Comparison of ENCODE assay signal across 28 cellular contexts in the genomic region with DNA sequence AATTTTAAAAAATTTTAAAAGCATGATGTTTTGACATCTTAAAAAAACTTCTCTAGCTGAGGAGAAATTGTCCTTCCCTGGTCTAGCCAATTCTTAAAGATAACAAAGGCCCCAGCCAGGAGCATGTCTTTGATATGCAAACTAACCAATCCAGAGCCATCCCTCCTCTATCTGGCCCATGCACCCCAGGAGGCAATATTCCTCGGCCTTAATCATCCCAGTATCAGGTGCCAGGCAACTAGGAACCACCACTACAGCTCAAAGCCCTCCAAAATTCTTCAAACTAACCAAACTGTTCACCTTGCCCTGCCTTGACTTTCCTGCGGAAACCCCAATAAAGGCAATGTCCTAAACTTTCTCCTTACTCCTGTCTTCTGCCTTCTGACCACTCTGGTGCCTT.
"Had no signal": no experiment of that assay in that cellular context is flagged by ENCODE, and none has a peak within 500 bp of the region (broad histone marks: within the 10 kb centered on the region; RNA-seq: fewer than 3 reads in every experiment).

No MANE protein-coding gene starts in this region.

- H3K9me3 ChIP-seq: MG63, SJSA1 had no signal

- DNase-seq: activated B cell treated with CpG ODN at 0.5 μM for 24 hours; activated CD4-positive, alpha-beta T cell treated with anti-CD3 and anti-CD28 coated beads for 1 hour; activated CD4-positive, alpha-beta T cell treated with anti-CD3 and anti-CD28 coated beads, Interleukin-2, amount 10 ng/mL, durations not matched to agents 24 days and 14 days; activated CD4-positive, alpha-beta T cell treated with anti-CD3 and anti-CD28 coated beads, Interleukin-2, amount 50 U/mL, for 48 hours; activated CD8-positive, alpha-beta memory T cell treated with anti-CD3 and anti-CD28 coated beads, Interleukin-2, amount 10 ng/mL, durations not matched to agents 7 days and 5 days; activated effector memory CD4-positive, alpha-beta T cell treated with Interleukin-2 at 50 U/mL for 16 hours; activated naive CD4-positive, alpha-beta T cell treated with Interleukin-2 at 50 U/mL for 16 hours; activated T-cell treated with anti-CD3 and anti-CD28 coated beads, Interleukin-2, amount 50 U/mL, for 24 hours; amygdala; brain microvascular endothelial cell; cerebellar nuclear complex; MG63; MV-4-11; NCI-H1105; NCI-H1436; NCI-H187; NCI-H2081 treated with DMSO at 0.1 percent for 48 hours; NCI-H446; NCI-H524; PC-3; SHP77 had no signal

- H3K27me3 ChIP-seq: brain microvascular endothelial cell, cardiac muscle cell, MG63, SJSA1 had no signal

- H3K36me3 ChIP-seq: brain microvascular endothelial cell, cardiac muscle cell, MG63, SJSA1 had no signal

- ATAC-seq: activated CD8-positive, alpha-beta memory T cell treated with anti-CD3 and anti-CD28 coated beads, Interleukin-2, amount 10 ng/mL, durations not matched to agents 7 days and 5 days; PC-3; SK-N-SH treated with all-trans-retinoic acid at 6 μM for 48 hours had no signal

- H3K27ac ChIP-seq: brain microvascular endothelial cell, cardiac muscle cell, SJSA1 had no signal

- H3K4me3 ChIP-seq: cardiac muscle cell, MG63, SJSA1 had no signal

- H3K4me1 ChIP-seq: SJSA1 had no signal

- H3K27ac Mint-ChIP-seq: activated B cell treated with CpG ODN at 0.5 μM for 24 hours; activated CD4-positive, alpha-beta T cell treated with anti-CD3 and anti-CD28 coated beads, Interleukin-2, amount 10 ng/mL, durations not matched to agents 24 days and 14 days; activated CD8-positive, alpha-beta memory T cell treated with anti-CD3 and anti-CD28 coated beads, Interleukin-2, amount 10 ng/mL, durations not matched to agents 7 days and 5 days; activated naive CD8-positive, alpha-beta T cell; activated T-cell treated with anti-CD3 and anti-CD28 coated beads, Interleukin-2, amount 50 U/mL, for 24 hours; activated T-helper 1 cell treated with anti-CD3 and anti-CD28 coated beads, Interleukin-12 subunit alpha, Interleukin-12 subunit beta, Interleukin-2, Interleukin-4 antibody, amounts not matched to agents 30 ng/mL and 10 ng/mL and 1 ng/mL, durations not matched to agents 14 hours and 24 hours and 36 hours; T-helper 1 cell treated with Interleukin-12 subunit alpha and Interleukin-12 subunit beta and Interleukin-4 antibody, amounts not matched to agents 30 μg/mL and 1 μg/mL, for 36 hours had no signal

- H3K4me3 Mint-ChIP-seq: activated B cell treated with CpG ODN at 0.5 μM for 24 hours; activated CD4-positive, alpha-beta T cell treated with anti-CD3 and anti-CD28 coated beads, Interleukin-2, amount 10 ng/mL, durations not matched to agents 24 days and 14 days; activated CD8-positive, alpha-beta memory T cell treated with anti-CD3 and anti-CD28 coated beads, Interleukin-2, amount 10 ng/mL, durations not matched to agents 7 days and 5 days; activated naive CD8-positive, alpha-beta T cell; activated T-cell treated with anti-CD3 and anti-CD28 coated beads, Interleukin-2, amount 50 U/mL, for 24 hours; activated T-helper 1 cell treated with anti-CD3 and anti-CD28 coated beads, Interleukin-12 subunit alpha, Interleukin-12 subunit beta, Interleukin-2, Interleukin-4 antibody, amounts not matched to agents 30 ng/mL and 10 ng/mL and 1 ng/mL, durations not matched to agents 14 hours and 24 hours and 36 hours; T-helper 1 cell treated with Interleukin-12 subunit alpha and Interleukin-12 subunit beta and Interleukin-4 antibody, amounts not matched to agents 30 μg/mL and 1 μg/mL, for 36 hours had no signal

- H3K36me3 Mint-ChIP-seq: activated naive CD8-positive, alpha-beta T cell had no signal

- FAIRE-seq: RCC 7860 had no signal

- H3K4me1 Mint-ChIP-seq: activated B cell treated with CpG ODN at 0.5 μM for 24 hours; activated CD4-positive, alpha-beta T cell treated with anti-CD3 and anti-CD28 coated beads, Interleukin-2, amount 10 ng/mL, durations not matched to agents 24 days and 14 days; activated CD8-positive, alpha-beta memory T cell treated with anti-CD3 and anti-CD28 coated beads, Interleukin-2, amount 10 ng/mL, durations not matched to agents 7 days and 5 days had no signal

- H3K27me3 Mint-ChIP-seq: activated B cell treated with CpG ODN at 0.5 μM for 24 hours; activated CD4-positive, alpha-beta T cell treated with anti-CD3 and anti-CD28 coated beads, Interleukin-2, amount 10 ng/mL, durations not matched to agents 24 days and 14 days; activated CD8-positive, alpha-beta memory T cell treated with anti-CD3 and anti-CD28 coated beads, Interleukin-2, amount 10 ng/mL, durations not matched to agents 7 days and 5 days; activated naive CD8-positive, alpha-beta T cell had no signal
